In the genomic region with DNA sequence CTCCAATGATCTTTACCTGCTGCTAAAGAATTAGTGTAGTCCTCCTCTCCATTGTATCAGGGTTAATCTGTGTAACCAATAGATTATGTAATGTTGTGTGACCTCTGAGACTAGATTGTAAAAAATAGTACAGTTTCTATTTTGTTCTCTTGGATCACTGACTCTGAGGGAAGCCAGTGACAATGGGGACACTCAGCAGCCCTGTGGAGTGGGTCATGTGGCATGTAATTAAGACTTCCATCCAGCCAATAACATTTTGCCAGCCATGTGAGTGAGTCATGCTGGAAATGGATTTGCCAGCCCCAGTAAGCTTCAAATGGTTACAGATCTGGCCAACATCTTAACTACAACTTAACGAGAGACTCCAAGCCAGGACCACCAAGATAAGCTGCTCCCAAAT, we compare ENCODE assay signal across 23 cellular contexts.
"Had no signal": no experiment of that assay in that cellular context is flagged by ENCODE, and none has a peak within 500 bp of the region (broad histone marks: within the 10 kb centered on the region; RNA-seq: fewer than 3 reads in every experiment).

No MANE protein-coding gene starts in this region.

- H3K9me3 ChIP-seq: suprapubic skin had no signal

- ATAC-seq: activated naive CD4-positive, alpha-beta T cell treated with anti-CD3 and anti-CD28 coated beads, Interleukin-2, amount 50 U/mL, for 72 hours; naive thymus-derived CD8-positive, alpha-beta T cell; pancreas; psoas muscle; T-helper 17 cell; upper lobe of right lung had no signal

- DNase-seq: activated CD4-positive, alpha-beta memory T cell treated with anti-CD3 and anti-CD28 coated beads for 36 hours; activated CD4-positive, alpha-beta T cell treated with anti-CD3 and anti-CD28 coated beads, Interleukin-2, amount 10 ng/mL, durations not matched to agents 24 days and 14 days; activated CD4-positive, CD25-positive, alpha-beta regulatory T cell treated with anti-CD3 and anti-CD28 coated beads, Interleukin-2, amount 50 U/mL, for 72 hours; activated T-cell treated with anti-CD3 and anti-CD28 coated beads, Interleukin-2, amount 50 U/mL, for 48 hours; central memory CD4-positive, alpha-beta T cell; mammary epithelial cell; midbrain; naive thymus-derived CD8-positive, alpha-beta T cell; nucleus accumbens; pancreas; psoas muscle; spleen; stimulated activated naive CD4-positive, alpha-beta T cell; SW 1271; T-helper 17 cell; T1000; tibial artery; upper lobe of right lung had no signal

- H3K27me3 ChIP-seq: breast epithelium, esophagus muscularis mucosa, pancreas, right atrium auricular region, spleen, suprapubic skin, tibial artery, upper lobe of right lung had no signal

- H3K36me3 ChIP-seq: breast epithelium, esophagus muscularis mucosa, pancreas, right atrium auricular region, spleen, suprapubic skin, tibial artery, upper lobe of right lung had no signal

- H3K27ac ChIP-seq: breast epithelium, esophagus muscularis mucosa, pancreas, psoas muscle, right atrium auricular region, spleen, suprapubic skin, tibial artery, upper lobe of right lung had no signal

- H3K4me1 ChIP-seq: breast epithelium, esophagus muscularis mucosa, pancreas, psoas muscle, right atrium auricular region, spleen, suprapubic skin, tibial artery, upper lobe of right lung had no signal

- H3K4me3 ChIP-seq: breast epithelium, esophagus muscularis mucosa, pancreas, psoas muscle, right atrium auricular region, spleen, suprapubic skin, tibial artery, upper lobe of right lung had no signal
